ENCODE assay signal across 8 cellular contexts in genomic region chr17:55238931-55239297, GRCh38. TPM values are rescaled to one million over a fixed set of nuclear protein-coding genes. Genes with fewer than 3 reads are reported as not detected.
DNase-seq lines count a peak whose midpoint lies in the region; ATAC-seq, FAIRE-seq and TF ChIP-seq lines count a peak whose summit lies in the region.

No MANE protein-coding gene starts in this region.

- H3K36me3 ChIP-seq in SJSA1 (no peaks in the 10 kb centered on the region), H1 (ENCODE audit: control insufficient read depth in 2 of 4, insufficient read depth in 4 of 4, low read length in 3 of 4) (no peaks in the 10 kb centered on the region), mucosa of stomach (ENCODE audit: control insufficient read depth, insufficient read depth, low read length) (no peaks in the 10 kb centered on the region)

- 0 out of 4 replicates have a peak, but pooled peaks of 1 of the 3 experiments have one; percentile 19 for TF ChIP-seq CTCF in H1 (IDR thresholded peaks at IDR 0.05; ENCODE audit: control extremely low read depth in 1 of 3, insufficient read depth in 1 of 3, low read depth in 1 of 3, low read length in 3 of 3)

- no peak overlapping the region for H4K5ac ChIP-seq in H1 (ENCODE audit: insufficient read length, low read depth, low read length)

- DNase-seq in Right ventricle myocardium inferior (ENCODE audit: missing footprints) (no peak), cardiac septum (ENCODE audit: low spot score) (no peak), SJSA1 (ENCODE audit: low read depth in 1 of 2, low spot score in 2 of 2) (no peak), H1 (ENCODE audit: low read depth in 1 of 2, low spot score in 2 of 2) (no peak), activated gamma-delta T cell treated with Interleukin-2 at 50 U/mL for 16 hours (no peak), SIG-M5 treated with dmso at 0.1 percent for 504 hours (lab: John Stamatoyannopoulos, UW; ENCODE audit: unreplicated experiment) (no peak)

- H2AFZ ChIP-seq in H1 (ENCODE audit: low read length), result peak overlapping the region; percentile 86

- H4K91ac ChIP-seq in H1 (replicated peaks; ENCODE audit: insufficient read length, low read length), result no peak overlapping the region

- peaks cover 9% of the 10 kb centered on the region for H3K4me1 ChIP-seq in SJSA1 (replicated peaks)
- peaks cover 0 to 3% (median 0%) of the 10 kb centered on the region in 4 experiments; a peak in 2 of 7 replicates for H3K4me1 ChIP-seq in H1 (replicated peaks in 1 of 4; ENCODE audit: control insufficient read depth in 3 of 4, insufficient read depth in 4 of 4, low read length in 3 of 4)
- H3K4me1 ChIP-seq in mucosa of stomach (ENCODE audit: control insufficient read depth, insufficient read depth, low read length), result peaks cover 8% of the 10 kb centered on the region

- no peak overlapping the region for H3K18ac ChIP-seq in H1 (ENCODE audit: extremely low read depth, low read length)

- peaks cover 3% of the 10 kb centered on the region for H3K23me2 ChIP-seq in H1 (ENCODE audit: low read depth, low read length)

- WGBS in H1 (ENCODE audit: extremely low coverage in 1 of 2, insufficient coverage in 1 of 2, insufficient read length in 1 of 2, insufficient replicate concordance in 2 of 2, low coverage in 1 of 2, low lambda C conversion rate in 2 of 2, missing lambda C conversion rate in 1 of 2), 2 experiments, result 4% methylated on average over 4 of the region's 4 CpGs; no CpG with 5 or more reads in 1 of the 2 experiments

- H3K14ac ChIP-seq in H1 (ENCODE audit: insufficient read length), result no peak overlapping the region

- no peak overlapping the region for H2BK5ac ChIP-seq in H1 (ENCODE audit: low read depth, low read length)

- H2BK12ac ChIP-seq in H1 (ENCODE audit: low read depth, low read length), result no peak overlapping the region

- H3K27me3 ChIP-seq in SJSA1 (replicated peaks), result peaks cover 9% of the 10 kb centered on the region; the same call in 1 of the 2 replicates
- H3K27me3 ChIP-seq in H1 (replicated peaks in 1 of 4; ENCODE audit: control insufficient read depth in 3 of 4, extremely low read depth in 1 of 4, insufficient read depth in 3 of 4, low read length in 3 of 4), result peaks cover 0 to 5% (median 2%) of the 10 kb centered on the region in 4 experiments; a peak in 3 of 7 replicates
- no peaks in the 10 kb centered on the region for H3K27me3 ChIP-seq in mucosa of stomach (ENCODE audit: control insufficient read depth, insufficient read depth, low read length)

- H3K9me3 ChIP-seq in SJSA1 (replicated peaks), result no peaks in the 10 kb centered on the region
- no peaks in the 10 kb centered on the region for H3K9me3 ChIP-seq in H1 (ENCODE audit: insufficient read depth in 2 of 2, low read depth in 1 of 2, low read length in 1 of 2)
- no peaks in the 10 kb centered on the region for H3K9me3 ChIP-seq in mucosa of stomach (ENCODE audit: control insufficient read depth, low read length)

- peak overlapping the region; percentile 84 to 87 for H3K4me2 ChIP-seq in H1 (ENCODE audit: insufficient read depth in 1 of 2, low read depth in 2 of 2, low read length in 2 of 2)

- H3K56ac ChIP-seq in H1 (replicated peaks; ENCODE audit: insufficient read length, low read depth, low read length), result no peak overlapping the region

- no peak for TF ChIP-seq EP300 in H1 (IDR thresholded peaks at IDR 0.05; ENCODE audit: borderline replicate concordance in 1 of 2, low read depth in 2 of 2, low read length in 2 of 2)

- no peak for FAIRE-seq in H1 (lab: Jason Lieb, UNC)

- no peak for TF ChIP-seq POLR2A in H1 (IDR thresholded peaks at IDR 0.05; ENCODE audit: control extremely low read depth in 1 of 2, low read depth in 2 of 2, low read length in 2 of 2)

- H2BK120ac ChIP-seq in H1 (replicated peaks; ENCODE audit: low read depth, low read length), result no peak overlapping the region

- TF ChIP-seq RAD21 in H1 (IDR thresholded peaks at IDR 0.05 in 1 of 2, conservative IDR thresholded peaks at IDR 0.05 in 1 of 2; ENCODE audit: low read depth in 2 of 2, low read length in 2 of 2), result peak; percentile 27 to 38; a peak in 3 of 4 replicates

- no peak overlapping the region for H4K8ac ChIP-seq in H1 (ENCODE audit: extremely low read depth, insufficient read depth, low read length)

- no peaks in the 10 kb centered on the region for H3K79me1 ChIP-seq in H1 (ENCODE audit: low read depth, low read length)

- no peaks in the 10 kb centered on the region for H3K79me2 ChIP-seq in H1 (ENCODE audit: control insufficient read depth in 1 of 2, insufficient read depth in 2 of 2, low read length in 2 of 2)

- CTCF ChIA-PET in H1 (lab: Charles Lee; ENCODE audit: partially characterized antibody), result interaction anchor here (0.7 to 2.4 kb wide), 10 partner anchors 9 to 233 kb away, joined by 3 to 11 read pairs (median 4); partner anchors contain the start of gene HLF

- no peak overlapping the region for H3K4ac ChIP-seq in H1 (replicated peaks; ENCODE audit: insufficient read length, low read depth, low read length)

- no peaks in the 10 kb centered on the region for H4K20me1 ChIP-seq in H1 (replicated peaks in 1 of 2; ENCODE audit: control insufficient read depth in 1 of 2, insufficient read depth in 2 of 2, low read length in 2 of 2)

- H3K27ac ChIP-seq in SJSA1, result no peak overlapping the region
- H3K27ac ChIP-seq in H1 (ENCODE audit: low read depth, low read length), result no peak overlapping the region

- H3K9ac ChIP-seq in H1 (replicated peaks in 1 of 4; ENCODE audit: extremely low read depth in 1 of 4, low read depth in 3 of 4, low read length in 3 of 4), result peak overlapping the region in 1 of 4 experiments; percentile 28; a peak in 2 of 7 replicates
- peak overlapping the region; percentile 56 for H3K9ac ChIP-seq in mucosa of stomach (ENCODE audit: low read length)

- H2AK5ac ChIP-seq in H1 (ENCODE audit: low read depth, low read length), result no peak overlapping the region

- POLR2A ChIA-PET in H1 (lab: Charles Lee; ENCODE audit: partially characterized antibody), result interaction anchor here (1.3 to 1.9 kb wide), 6 partner anchors 9 to 27 kb away, joined by 4 to 9 read pairs (median 5); partner anchors contain the start of gene HLF

- intact Hi-C loops in Right ventricle myocardium inferior (cut with DNase I), result loop anchor here (1.0 to 10.0 kb wide), 5 partner anchors 26 to 184 kb away; partner anchors contain the start of gene HLF
- intact Hi-C loops in cardiac septum (cut with DNase I), result loop anchor here (1.0 to 10.0 kb wide), 3 partner anchors 25 to 106 kb away; partner anchors contain the start of gene HLF

- no peak overlapping the region for H2BK20ac ChIP-seq in H1 (ENCODE audit: low read length)

- H3K4me3 ChIP-seq in SJSA1, result peak overlapping the region; percentile 39
- H3K4me3 ChIP-seq in H1 (ENCODE audit: extremely low read depth in 1 of 4, insufficient read depth in 2 of 4, low read depth in 3 of 4, low read length in 4 of 4), result peak overlapping the region; percentile 51 to 71 (median 64)
- no peak overlapping the region for H3K4me3 ChIP-seq in mucosa of stomach (ENCODE audit: low read length)

- H3K23ac ChIP-seq in H1 (ENCODE audit: insufficient read length), result no peak overlapping the region

- H2BK15ac ChIP-seq in H1 (ENCODE audit: low read length), result no peak overlapping the region

- ATAC-seq in Right ventricle myocardium inferior (peak; percentile 29), HG03442 (IDR thresholded peaks at IDR 0.05; ENCODE audit: unreplicated experiment) (peak; percentile 11)

TF ChIP-seq in H1, 55 proteins besides CTCF, POLR2A, EP300 and RAD21 (continues in another document):
- TF ChIP-seq KDM4A (IDR thresholded peaks at IDR 0.05; ENCODE audit: low read depth, low read length, severe bottlenecking), result no peak

RNA-seq across cellular contexts. Expression of gene HLF, which starts 25.8 kb away (rescaled TPM):
- total RNA-seq in Right ventricle myocardium inferior (35.7 TPM), cardiac septum (9.8 TPM)
- total RNA-seq in SJSA1 (2014; rRNA removed; shearing (Covaris generic)), result 0.08 TPM in 1 of 2 replicates, not detected in the other
- total RNA-seq in H1 (2021; fragmentation: NEBNext Ultra II Directional; extraction: Animal tissue kit (Norgen Biotek cat#: 25700)), result 0.38 and 0.60 TPM in 2 replicates
- polyA plus RNA-seq in H1 (2011; rRNA removed), result 0.36 and 0.39 TPM in 2 replicates
- 0.35 TPM for polyA plus RNA-seq in H1 (2011; cell fraction: cytosol; rRNA removed)
- polyA plus RNA-seq in H1 (2011; cell fraction: nucleus; rRNA removed), result 0.21 TPM
- 0.25 to 0.32 TPM (median 0.27 TPM) in 3 of 4 replicates, not detected in the other for polyA plus RNA-seq in H1 (2012, experiment 1 of 2)
- 0.16 TPM for polyA plus RNA-seq in H1 (2012, experiment 2 of 2)
- polyA plus RNA-seq in H1 (2013, experiment 1 of 2), result 0.22 TPM
- polyA plus RNA-seq in H1 (2013, experiment 2 of 2), result 0.26 TPM
- polyA minus RNA-seq in H1 (2011; rRNA and poly(A)+ RNA removed), result 0.38 and 1.6 TPM in 2 replicates
- polyA minus RNA-seq in H1 (2011; cell fraction: cytosol; rRNA and poly(A)+ RNA removed), result not detected
- polyA minus RNA-seq in H1 (2011; cell fraction: nucleus; rRNA and poly(A)+ RNA removed), result 1.8 TPM
